Comparison of ENCODE assay signal across 24 cellular contexts in genomic region chr7:46948776-46949175, GRCh38.
DNase-seq lines count a peak whose midpoint lies in the region; ATAC-seq and TF ChIP-seq lines count a peak whose summit lies in the region.
"Had no signal": no experiment of that assay in that cellular context is flagged by ENCODE, and none has a peak within 500 bp of the region (broad histone marks: within the 10 kb centered on the region; RNA-seq: fewer than 3 reads in every experiment).

No MANE protein-coding gene starts in this region.

- CTCF ChIA-PET in Calu3 (lab: Charles Lee): no interaction called here
- CTCF ChIA-PET in activated CD8-positive, alpha-beta T cell treated with anti-CD3 and anti-CD28 coated beads for 36 hours (lab: Charles Lee): no interaction called here

- H3K9me3 ChIP-seq in transverse colon: no peaks in the 10 kb centered on the region
- H3K9me3 ChIP-seq: BLaER1, HAP-1 had no signal

- no peak for ATAC-seq in activated CD8-positive, alpha-beta T cell treated with anti-CD3 and anti-CD28 coated beads for 36 hours
- ATAC-seq: GM12878, PC-3 had no signal

- DNase-seq in NCI-H748 (lab: John Stamatoyannopoulos, UW; ENCODE audit: unreplicated experiment): peak; percentile 64
- no peak for DNase-seq in NCI-H748 treated with DMSO at 0.1 percent for 48 hours (lab: John Stamatoyannopoulos, UW)
- DNase-seq in NCI-H345 (lab: John Stamatoyannopoulos, UW): peak; percentile 14
- DNase-seq in foreskin melanocyte: peak; percentile 78
- no peak for DNase-seq in Calu3
- no peak for DNase-seq in activated CD8-positive, alpha-beta T cell treated with anti-CD3 and anti-CD28 coated beads for 36 hours
- no peak for DNase-seq in transverse colon
- DNase-seq: CD4-positive, alpha-beta T cell; DND-41; GM23248; KBM-7; MM.1S; NCI-H1048; NCI-H2107; NCI-H2227 treated with DMSO at 0.1 percent for 48 hours; NCI-H524; PC-3; Right ventricle myocardium superior; SW 1271; T-helper 2 cell had no signal

- no peak overlapping the region for H3K4me3 ChIP-seq in transverse colon
- H3K4me3 ChIP-seq: BLaER1, GM12878, GM23248, HAP-1, SK-N-MC had no signal

- no peak overlapping the region for H3K27ac ChIP-seq in transverse colon
- H3K27ac ChIP-seq: BLaER1, GM23248, SK-N-MC had no signal

- in situ Hi-C loops in transverse colon (cut with MboI; ENCODE audit: low pct_ligation_motif_present in 1 of 4, low pct_unique_long_range_greater_than_20kb in 1 of 4, low sequenced_read_pairs in 3 of 4): loop anchor here in 1 of 4 donors (25.0 kb wide), 1 partner anchor 89 kb away; no protein-coding TSS in a partner anchor

- POLR2A ChIA-PET in activated CD8-positive, alpha-beta T cell treated with anti-CD3 and anti-CD28 coated beads for 36 hours (lab: Charles Lee): no interaction called here

- no peaks in the 10 kb centered on the region for H3K36me3 ChIP-seq in transverse colon
- H3K36me3 ChIP-seq: BLaER1, HAP-1 had no signal

- WGBS in transverse colon (ENCODE audit: low coverage in 1 of 2), 2 donors: 74 to 76% methylated on average over 5 of the region's 5 CpGs

- intact Hi-C loops in Calu3 (cut with micrococcal nuclease; ENCODE audit: unreplicated experiment): no loop called here
- intact Hi-C loops in activated CD8-positive, alpha-beta T cell treated with anti-CD3 and anti-CD28 coated beads for 36 hours (cut with micrococcal nuclease): no loop called here
- intact Hi-C loops in transverse colon (cut with DNase I; ENCODE audit: low total_unique reads): no loop called here

- TF ChIP-seq EP300 in transverse colon (IDR thresholded peaks at IDR 0.05; ENCODE audit: low read depth): no peak

- no peak overlapping the region for H3K27ac Mint-ChIP-seq in Calu3 (ENCODE audit: unreplicated experiment)
- H3K27ac Mint-ChIP-seq in activated CD8-positive, alpha-beta T cell treated with anti-CD3 and anti-CD28 coated beads for 36 hours: no peak overlapping the region
- H3K27ac Mint-ChIP-seq: CD4-positive, alpha-beta T cell had no signal

- no peak for TF ChIP-seq POLR2A in transverse colon (IDR thresholded peaks at IDR 0.05)

- no peak overlapping the region for H3K4me3 Mint-ChIP-seq in Calu3 (ENCODE audit: low read depth, unreplicated experiment)
- no peak overlapping the region for H3K4me3 Mint-ChIP-seq in activated CD8-positive, alpha-beta T cell treated with anti-CD3 and anti-CD28 coated beads for 36 hours
- H3K4me3 Mint-ChIP-seq: CD4-positive, alpha-beta T cell had no signal

- no peaks in the 10 kb centered on the region for H3K9me3 Mint-ChIP-seq in Calu3 (ENCODE audit: low read depth, unreplicated experiment)
- H3K9me3 Mint-ChIP-seq in activated CD8-positive, alpha-beta T cell treated with anti-CD3 and anti-CD28 coated beads for 36 hours: no peaks in the 10 kb centered on the region

- TF ChIP-seq CTCF in Calu3 (IDR thresholded peaks at IDR 0.05; ENCODE audit: unreplicated experiment): no peak
- no peak for TF ChIP-seq CTCF in activated CD8-positive, alpha-beta T cell treated with anti-CD3 and anti-CD28 coated beads for 36 hours (IDR thresholded peaks at IDR 0.05)
- no peak for TF ChIP-seq CTCF in transverse colon (IDR thresholded peaks at IDR 0.05)

- no peaks in the 10 kb centered on the region for H3K27me3 Mint-ChIP-seq in Calu3 (ENCODE audit: unreplicated experiment)
- H3K27me3 Mint-ChIP-seq in activated CD8-positive, alpha-beta T cell treated with anti-CD3 and anti-CD28 coated beads for 36 hours: no peaks in the 10 kb centered on the region
- H3K27me3 Mint-ChIP-seq: CD4-positive, alpha-beta T cell had no signal

- H3K36me3 Mint-ChIP-seq in Calu3 (ENCODE audit: insufficient read depth, unreplicated experiment): no peaks in the 10 kb centered on the region
- H3K36me3 Mint-ChIP-seq in activated CD8-positive, alpha-beta T cell treated with anti-CD3 and anti-CD28 coated beads for 36 hours (ENCODE audit: low read depth): no peaks in the 10 kb centered on the region

- H3K4me1 ChIP-seq in transverse colon: no peaks in the 10 kb centered on the region
- H3K4me1 ChIP-seq: BLaER1, HAP-1 had no signal

- BruUV-seq in Calu3 (replicated peaks; lab: Mats Ljungman, UMichigan): no TSS peak

- no peaks in the 10 kb centered on the region for H3K27me3 ChIP-seq in transverse colon
- H3K27me3 ChIP-seq: BLaER1 had no signal

- H3K4me1 Mint-ChIP-seq in Calu3 (ENCODE audit: low read depth, unreplicated experiment): no peaks in the 10 kb centered on the region
- no peaks in the 10 kb centered on the region for H3K4me1 Mint-ChIP-seq in activated CD8-positive, alpha-beta T cell treated with anti-CD3 and anti-CD28 coated beads for 36 hours (ENCODE audit: low read depth)

Comparison
In these comparisons a context has a peak if more than half of its experiments do, and no peak if none do; other contexts are left out.
1. DNase-seq: peak in NCI-H748 (single experiment), NCI-H345 (single experiment) and foreskin melanocyte (single experiment); none in NCI-H748 treated with DMSO at 0.1 percent for 48 hours (single experiment), Calu3 (single experiment), activated CD8-positive, alpha-beta T cell treated with anti-CD3 and anti-CD28 coated beads for 36 hours (single experiment) and transverse colon (single experiment).